8 cellular contexts compared by ENCODE assay signal in the genomic region with DNA sequence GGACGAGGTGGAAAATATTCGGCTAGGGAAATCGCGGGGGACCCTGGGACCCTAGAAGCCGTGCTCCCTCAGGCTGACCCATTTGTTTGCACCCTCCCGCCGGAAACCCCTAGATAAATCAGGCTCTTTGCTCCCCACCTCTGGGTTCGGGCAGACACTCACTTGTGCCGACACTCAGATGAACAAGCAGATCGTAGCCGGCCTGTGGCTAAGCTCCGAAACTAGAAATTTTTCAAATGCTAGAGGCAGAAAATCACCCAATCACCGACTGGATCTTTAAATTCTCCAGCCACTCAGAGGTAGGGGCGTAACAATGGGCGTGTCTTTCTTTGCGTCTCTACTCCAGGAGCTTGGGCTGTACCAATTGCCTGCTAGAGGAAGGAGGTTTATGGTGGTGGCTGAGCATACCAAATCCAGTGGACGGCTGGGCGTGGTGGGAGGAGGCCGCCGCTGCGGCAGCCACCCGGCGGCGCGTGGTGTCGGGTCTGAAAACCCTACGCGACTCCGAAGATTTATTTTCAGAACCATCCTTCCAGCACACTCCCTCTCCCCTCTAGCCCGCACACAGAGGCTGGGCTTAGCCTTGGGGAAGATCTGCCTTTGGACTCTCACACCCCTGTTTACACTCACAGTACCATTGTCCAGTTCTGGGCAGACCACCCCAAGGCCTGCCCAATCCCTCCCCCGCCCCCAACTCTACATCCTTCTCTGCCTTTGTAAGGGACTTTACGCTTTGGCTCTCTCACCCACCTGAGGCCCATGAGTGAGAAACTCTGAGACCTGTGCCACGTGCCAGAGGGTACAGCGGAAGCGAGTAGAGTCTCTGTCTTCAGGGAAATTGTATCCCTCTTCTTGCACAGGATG. TPM values are rescaled to one million over a fixed set of nuclear protein-coding genes. Genes with fewer than 3 reads are reported as not detected.
DNase-seq lines count a peak whose midpoint lies in the region; ATAC-seq and TF ChIP-seq lines count a peak whose summit lies in the region.

A gene with protein sequence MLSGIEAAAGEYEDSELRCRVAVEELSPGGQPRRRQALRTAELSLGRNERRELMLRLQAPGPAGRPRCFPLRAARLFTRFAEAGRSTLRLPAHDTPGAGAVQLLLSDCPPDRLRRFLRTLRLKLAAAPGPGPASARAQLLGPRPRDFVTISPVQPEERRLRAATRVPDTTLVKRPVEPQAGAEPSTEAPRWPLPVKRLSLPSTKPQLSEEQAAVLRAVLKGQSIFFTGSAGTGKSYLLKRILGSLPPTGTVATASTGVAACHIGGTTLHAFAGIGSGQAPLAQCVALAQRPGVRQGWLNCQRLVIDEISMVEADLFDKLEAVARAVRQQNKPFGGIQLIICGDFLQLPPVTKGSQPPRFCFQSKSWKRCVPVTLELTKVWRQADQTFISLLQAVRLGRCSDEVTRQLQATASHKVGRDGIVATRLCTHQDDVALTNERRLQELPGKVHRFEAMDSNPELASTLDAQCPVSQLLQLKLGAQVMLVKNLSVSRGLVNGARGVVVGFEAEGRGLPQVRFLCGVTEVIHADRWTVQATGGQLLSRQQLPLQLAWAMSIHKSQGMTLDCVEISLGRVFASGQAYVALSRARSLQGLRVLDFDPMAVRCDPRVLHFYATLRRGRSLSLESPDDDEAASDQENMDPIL (minus strand): TSS at position 217 of the 864 bp plus-strand sequence. CDS start 1,312 bp downstream, outside the sequence.

- intact Hi-C loops in mucosa of descending colon (cut with DNase I, micrococcal nuclease) = no loop called here

- no peaks in the 10 kb centered on the region for H3K9me3 ChIP-seq in mucosa of descending colon

- no peak for TF ChIP-seq RAD21 in Ishikawa (IDR thresholded peaks at IDR 0.05; ENCODE audit: low read depth)

- DNase-seq in DMS153 treated with DMSO at 0.1 percent for 48 hours (lab: John Stamatoyannopoulos, UW; ENCODE audit: unreplicated experiment) = peak; percentile 76
- DNase-seq in OCI-M2 (lab: John Stamatoyannopoulos, UW; ENCODE audit: unreplicated experiment) = peak; percentile 90
- peak; percentile 85 for DNase-seq in activated T-cell treated with anti-CD3 and anti-CD28 coated beads for 24 hours (ENCODE audit: low read depth)
- peak; percentile 99 for DNase-seq in epithelial cell of esophagus (ENCODE audit: low read depth)
- peak; percentile 84 to 97 (median 84) for DNase-seq in mucosa of descending colon
- DNase-seq in stimulated activated CD8-positive, alpha-beta memory T cell treated with anti-CD3 and anti-CD28 coated beads, Interleukin-4, amount 100 ng/mL, for 1 hour (ENCODE audit: low read depth in 2 of 2, low spot score in 1 of 2) = peak; percentile 55 to 71

- H3K4me3 ChIP-seq in epithelial cell of esophagus (ENCODE audit: low read length) (peak within 1 kb of the TSS; percentile 65), mucosa of descending colon (no peak within 1 kb of the TSS)

- TF ChIP-seq CTCF in epithelial cell of esophagus (IDR thresholded peaks at IDR 0.05; ENCODE audit: insufficient read depth, low read depth, low read length, missing control alignments) = no peak
- TF ChIP-seq CTCF in mucosa of descending colon (IDR thresholded peaks at IDR 0.05) = no peak

- TF ChIP-seq EP300 in Ishikawa (IDR thresholded peaks at IDR 0.05; ENCODE audit: borderline replicate concordance) = no peak

- H3K36me3 ChIP-seq in mucosa of descending colon (ENCODE audit: low read depth) = no peaks in the 10 kb centered on the region

- H3K4me1 ChIP-seq in mucosa of descending colon (ENCODE audit: low read depth) = peaks cover 25% of the 10 kb centered on the region

- ATAC-seq in GM21619 (IDR thresholded peaks at IDR 0.05; ENCODE audit: unreplicated experiment) (peak; percentile 79), mucosa of descending colon (peak; percentile 99)

TF ChIP-seq in Ishikawa, 13 proteins besides CTCF, POLR2A, EP300 and RAD21:
- TF ChIP-seq NFIC (IDR thresholded peaks at IDR 0.05) (no peak), TCF12 (IDR thresholded peaks at IDR 0.05; ENCODE audit: low read depth) (peak; percentile 54; the same call in 1 of the 2 replicates), CEBPB (IDR thresholded peaks at IDR 0.05) (no peak), FOXM1 (IDR thresholded peaks at IDR 0.05; ENCODE audit: borderline replicate concordance, low read depth) (peak; percentile 94), CREB1 (IDR thresholded peaks at IDR 0.05; ENCODE audit: low read depth) (no peak), ZBTB7A (IDR thresholded peaks at IDR 0.05; ENCODE audit: low read depth) (no peak), TEAD4 (IDR thresholded peaks at IDR 0.05) (no peak; the same call in none of the 2 replicates), YY1 (IDR thresholded peaks at IDR 0.05; ENCODE audit: low read depth) (0 out of 2 replicates have a peak, but pooled peaks have one; percentile 10), USF1 (IDR thresholded peaks at IDR 0.05) (no peak), TAF1 (IDR thresholded peaks at IDR 0.05; ENCODE audit: low read depth) (peak; percentile 67; the same call in 1 of the 2 replicates), EGR1 (IDR thresholded peaks at IDR 0.05) (no peak)
- TF ChIP-seq, protein P1, sequence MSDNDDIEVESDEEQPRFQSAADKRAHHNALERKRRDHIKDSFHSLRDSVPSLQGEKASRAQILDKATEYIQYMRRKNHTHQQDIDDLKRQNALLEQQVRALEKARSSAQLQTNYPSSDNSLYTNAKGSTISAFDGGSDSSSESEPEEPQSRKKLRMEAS (IDR thresholded peaks at IDR 0.05) = peak; percentile 84
- TF ChIP-seq, protein P2, sequence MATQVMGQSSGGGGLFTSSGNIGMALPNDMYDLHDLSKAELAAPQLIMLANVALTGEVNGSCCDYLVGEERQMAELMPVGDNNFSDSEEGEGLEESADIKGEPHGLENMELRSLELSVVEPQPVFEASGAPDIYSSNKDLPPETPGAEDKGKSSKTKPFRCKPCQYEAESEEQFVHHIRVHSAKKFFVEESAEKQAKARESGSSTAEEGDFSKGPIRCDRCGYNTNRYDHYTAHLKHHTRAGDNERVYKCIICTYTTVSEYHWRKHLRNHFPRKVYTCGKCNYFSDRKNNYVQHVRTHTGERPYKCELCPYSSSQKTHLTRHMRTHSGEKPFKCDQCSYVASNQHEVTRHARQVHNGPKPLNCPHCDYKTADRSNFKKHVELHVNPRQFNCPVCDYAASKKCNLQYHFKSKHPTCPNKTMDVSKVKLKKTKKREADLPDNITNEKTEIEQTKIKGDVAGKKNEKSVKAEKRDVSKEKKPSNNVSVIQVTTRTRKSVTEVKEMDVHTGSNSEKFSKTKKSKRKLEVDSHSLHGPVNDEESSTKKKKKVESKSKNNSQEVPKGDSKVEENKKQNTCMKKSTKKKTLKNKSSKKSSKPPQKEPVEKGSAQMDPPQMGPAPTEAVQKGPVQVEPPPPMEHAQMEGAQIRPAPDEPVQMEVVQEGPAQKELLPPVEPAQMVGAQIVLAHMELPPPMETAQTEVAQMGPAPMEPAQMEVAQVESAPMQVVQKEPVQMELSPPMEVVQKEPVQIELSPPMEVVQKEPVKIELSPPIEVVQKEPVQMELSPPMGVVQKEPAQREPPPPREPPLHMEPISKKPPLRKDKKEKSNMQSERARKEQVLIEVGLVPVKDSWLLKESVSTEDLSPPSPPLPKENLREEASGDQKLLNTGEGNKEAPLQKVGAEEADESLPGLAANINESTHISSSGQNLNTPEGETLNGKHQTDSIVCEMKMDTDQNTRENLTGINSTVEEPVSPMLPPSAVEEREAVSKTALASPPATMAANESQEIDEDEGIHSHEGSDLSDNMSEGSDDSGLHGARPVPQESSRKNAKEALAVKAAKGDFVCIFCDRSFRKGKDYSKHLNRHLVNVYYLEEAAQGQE (IDR thresholded peaks at IDR 0.05; ENCODE audit: low read depth) = no peak

RNA-seq across cellular contexts. Expression of the gene that starts here (rescaled TPM):
- 10 to 100 TPM in 1 of 3 donors, 1 to 10 TPM in 2; 2.6 to 10.4 (median 5.0) TPM for total RNA-seq in mucosa of descending colon
